ENCODE assay signal across 8 cellular contexts in genomic region chr17:82496529-82497434, GRCh38. TPM values are rescaled to one million over a fixed set of nuclear protein-coding genes. Genes with fewer than 3 reads are reported as not detected.
A peak's percentile ranks its signal among the peaks of the same experiment; 100 is the strongest.
DNase-seq lines count a peak whose midpoint lies in the region; ATAC-seq and TF ChIP-seq lines count a peak whose summit lies in the region.

No MANE protein-coding gene starts in this region.

- H3K4me3 Mint-ChIP-seq in activated CD4-positive, alpha-beta memory T cell treated with anti-CD3 and anti-CD28 coated beads, Interleukin-2, amount 10 ng/mL, durations not matched to agents 7 days and 5 days, result peak overlapping the region; percentile 59

- WGBS in lower leg skin, 2 donors, result 7 to 9% methylated on average over 34 to 70 of the region's 83 CpGs

- H3K27me3 Mint-ChIP-seq in activated CD4-positive, alpha-beta memory T cell treated with anti-CD3 and anti-CD28 coated beads, Interleukin-2, amount 10 ng/mL, durations not matched to agents 7 days and 5 days, result no peaks in the 10 kb centered on the region

- peak overlapping the region; percentile 65 for H3K27ac Mint-ChIP-seq in activated CD4-positive, alpha-beta memory T cell treated with anti-CD3 and anti-CD28 coated beads, Interleukin-2, amount 10 ng/mL, durations not matched to agents 7 days and 5 days

- no peaks in the 10 kb centered on the region for H3K9me3 Mint-ChIP-seq in activated CD4-positive, alpha-beta memory T cell treated with anti-CD3 and anti-CD28 coated beads, Interleukin-2, amount 10 ng/mL, durations not matched to agents 7 days and 5 days

- ATAC-seq in HG03521 (IDR thresholded peaks at IDR 0.05; ENCODE audit: unreplicated experiment), result peak; percentile 59

- TF ChIP-seq CTCF in dorsolateral prefrontal cortex (IDR thresholded peaks at IDR 0.05 in 54 of 56, conservative IDR thresholded peaks at IDR 0.05 in 2 of 56; ENCODE audit: low read depth in 1 of 56, partially characterized antibody in 56 of 56), result peak in 38 of 56 donors; percentile 6 to 58 (median 26)
- no peak for TF ChIP-seq CTCF in lower leg skin (IDR thresholded peaks at IDR 0.05)

- DNase-seq in Ammon's horn (ENCODE audit: low spot score) (peak; percentile 98), NCI-H82 (lab: John Stamatoyannopoulos, UW) (peak; percentile 96), dorsolateral prefrontal cortex (peak; percentile 94 to 99 (median 96)), lower leg skin (ENCODE audit: low spot score in 2 of 2) (peak; percentile 94 to 100)
- DNase-seq in activated CD4-positive, alpha-beta memory T cell treated with anti-CD3 and anti-CD28 coated beads, Interleukin-2, amount 10 ng/mL, durations not matched to agents 7 days and 5 days, result peak; percentile 92
- peak; percentile 91 for DNase-seq in stimulated activated CD4-positive, alpha-beta T cell treated with anti-CD3 and anti-CD28 coated beads, Interleukin-4, amount 100 ng/mL, for 1 hour

- H3K27ac ChIP-seq in dorsolateral prefrontal cortex, result peak overlapping the region; percentile 78 to 97 (median 93)

- CTCF ChIA-PET in activated CD4-positive, alpha-beta memory T cell treated with anti-CD3 and anti-CD28 coated beads, Interleukin-2, amount 10 ng/mL, durations not matched to agents 7 days and 5 days (lab: Charles Lee), result interaction anchor here (1.6 kb wide), 1 partner anchor 139 kb away, joined by 5 read pairs; no protein-coding TSS in a partner anchor

- H3K4me1 Mint-ChIP-seq in activated CD4-positive, alpha-beta memory T cell treated with anti-CD3 and anti-CD28 coated beads, Interleukin-2, amount 10 ng/mL, durations not matched to agents 7 days and 5 days, result peaks cover 46% of the 10 kb centered on the region

- H3K36me3 Mint-ChIP-seq in activated CD4-positive, alpha-beta memory T cell treated with anti-CD3 and anti-CD28 coated beads, Interleukin-2, amount 10 ng/mL, durations not matched to agents 7 days and 5 days (ENCODE audit: low read depth), result no peaks in the 10 kb centered on the region

- H3K4me3 ChIP-seq in dorsolateral prefrontal cortex, result peak overlapping the region; percentile 61 to 99 (median 83)
- H3K4me3 ChIP-seq in lower leg skin (ENCODE audit: low read depth, poor library complexity, severe bottlenecking), result peak overlapping the region; percentile 24

- H3K27me3 ChIP-seq in dorsolateral prefrontal cortex, result no peaks in the 10 kb centered on the region

- POLR2A ChIA-PET in activated CD4-positive, alpha-beta memory T cell treated with anti-CD3 and anti-CD28 coated beads, Interleukin-2, amount 10 ng/mL, durations not matched to agents 7 days and 5 days (lab: Charles Lee), result interaction anchor here (0.7 to 5.3 kb wide), 13 partner anchors 10 to 813 kb away, joined by 3 to 34 read pairs (median 4); partner anchors contain the start of genes ARL16, FOXK2, HGS and NARF

- TF ChIP-seq POLR2A in GM19193 (IDR thresholded peaks at IDR 0.05; ENCODE audit: extremely low read depth, insufficient read depth, insufficient read length) (peak; percentile 68), lower leg skin (IDR thresholded peaks at IDR 0.05) (no peak)

- intact Hi-C loops in dorsolateral prefrontal cortex (cut with DNase I), result loop anchor here (2.0 to 10.0 kb wide), 4 partner anchors 22 to 238 kb away; partner anchors contain the start of genes FN3K (in 1 of the 2), FOXK2 (in 1 of the 2) and TEX19 (in 1 of the 2)
- intact Hi-C loops in lower leg skin (cut with DNase I; ENCODE audit: low total_unique reads), result no loop called here

RNA-seq across cellular contexts. Expression of gene FOXK2, which starts 22.8 kb away (rescaled TPM):
- 10 to 100 TPM; 53.3 to 68.2 TPM for total RNA-seq in activated CD4-positive, alpha-beta memory T cell treated with anti-CD3 and anti-CD28 coated beads, Interleukin-2, amount 10 ng/mL, durations not matched to agents 7 days and 5 days
- total RNA-seq in dorsolateral prefrontal cortex (100 to 1,000 TPM in 8 of 120 experiments, 10 to 100 TPM in 112; 65.0 to 126 (median 81.9) TPM), lower leg skin (10 to 100 TPM; 40.4 to 76.7 (median 52.4) TPM)

RNA-seq across cellular contexts. Expression of gene NARF, which starts 38.2 kb away (rescaled TPM):
- 100 to 1,000 TPM; 150 to 153 TPM for total RNA-seq in activated CD4-positive, alpha-beta memory T cell treated with anti-CD3 and anti-CD28 coated beads, Interleukin-2, amount 10 ng/mL, durations not matched to agents 7 days and 5 days
- total RNA-seq in dorsolateral prefrontal cortex, result 100 to 1,000 TPM in 13 of 120 experiments, 10 to 100 TPM in 107; 56.4 to 136 (median 81.0) TPM
- total RNA-seq in lower leg skin, result 10 to 100 TPM; 39.9 to 59.2 (median 44.3) TPM

RNA-seq across cellular contexts. Expression of gene CYBC1, which starts 46.2 kb away (rescaled TPM):
- 100 to 1,000 TPM; 308 to 313 TPM for total RNA-seq in activated CD4-positive, alpha-beta memory T cell treated with anti-CD3 and anti-CD28 coated beads, Interleukin-2, amount 10 ng/mL, durations not matched to agents 7 days and 5 days
- 100 to 1,000 TPM in 8 of 120 experiments, 10 to 100 TPM in 112; 40.3 to 149 (median 70.2) TPM for total RNA-seq in dorsolateral prefrontal cortex
- total RNA-seq in lower leg skin, result 10 to 100 TPM; 32.4 to 48.8 (median 43.5) TPM

Comparison
In these comparisons a context has a peak if more than half of its experiments do, and no peak if none do; other contexts are left out.
1. Peak in every context shown above with its lines: DNase-seq, ATAC-seq, H3K4me3 ChIP-seq and H3K27ac ChIP-seq.
2. CTCF ChIP-seq: peak in dorsolateral prefrontal cortex (38 of 56); none in lower leg skin (0 of 3).